In genomic region chr13:20415694-20416107, GRCh38 we compare ENCODE assay signal across 2 cellular contexts.
TF ChIP-seq lines count a peak whose summit lies in the region.

No MANE protein-coding gene starts in this region.

TF ChIP-seq in IMR-90, 13 proteins besides CTCF, POLR2A, EP300 and RAD21:
- TF ChIP-seq BHLHE40 (IDR thresholded peaks at IDR 0.05; ENCODE audit: low read depth, low read length), result no peak
- TF ChIP-seq FOS (IDR thresholded peaks at IDR 0.05; ENCODE audit: low read depth, low read length), result no peak
- no peak for TF ChIP-seq SMC3 (IDR thresholded peaks at IDR 0.05; ENCODE audit: low read depth, low read length)
- no peak for TF ChIP-seq RFX5 (IDR thresholded peaks at IDR 0.05; ENCODE audit: low read depth, low read length)
- TF ChIP-seq MAZ (IDR thresholded peaks at IDR 0.05; ENCODE audit: borderline replicate concordance, low read depth, low read length), result no peak
- TF ChIP-seq USF2 (IDR thresholded peaks at IDR 0.05; ENCODE audit: low read depth, low read length), result no peak
- no peak for TF ChIP-seq MXI1 (IDR thresholded peaks at IDR 0.05; ENCODE audit: borderline replicate concordance, low read depth, low read length)
- no peak for TF ChIP-seq CEBPB (IDR thresholded peaks at IDR 0.05; ENCODE audit: low read depth, low read length)
- TF ChIP-seq NFE2L2 (IDR thresholded peaks at IDR 0.05; ENCODE audit: low read depth, low read length), result no peak
- TF ChIP-seq RCOR1 (IDR thresholded peaks at IDR 0.05; ENCODE audit: insufficient replicate concordance, low read length), result no peak
- TF ChIP-seq ELK1 (IDR thresholded peaks at IDR 0.05; ENCODE audit: borderline replicate concordance, low read depth, low read length), result no peak
- no peak for TF ChIP-seq CHD1 (IDR thresholded peaks at IDR 0.05; ENCODE audit: low read depth, low read length)
- TF ChIP-seq MAFK (IDR thresholded peaks at IDR 0.05; ENCODE audit: low read depth, low read length), result no peak
TF ChIP-seq in IMR-90: peak in this region for 0.

TF ChIP-seq in H1, 55 proteins besides CTCF, POLR2A, EP300 and RAD21:
- no peak for TF ChIP-seq YY1 (IDR thresholded peaks at IDR 0.05; ENCODE audit: low read depth, low read length)
- TF ChIP-seq MAFK (IDR thresholded peaks at IDR 0.05; ENCODE audit: low read depth, low read length), result no peak
- no peak for TF ChIP-seq PHF8 (conservative IDR thresholded peaks at IDR 0.05; ENCODE audit: low read depth, low read length)
- no peak for TF ChIP-seq ATF3 (IDR thresholded peaks at IDR 0.05; ENCODE audit: insufficient read depth, low read depth, low read length)
- TF ChIP-seq SP2 (IDR thresholded peaks at IDR 0.05; ENCODE audit: low read length), result no peak
- TF ChIP-seq HDAC2 (IDR thresholded peaks at IDR 0.05; ENCODE audit: borderline replicate concordance in 1 of 2, low read depth in 2 of 2, low read length in 2 of 2), result no peak
- no peak for TF ChIP-seq CBX8 (IDR thresholded peaks at IDR 0.05; ENCODE audit: borderline replicate concordance, low read depth, low read length)
- TF ChIP-seq POU5F1 (IDR thresholded peaks at IDR 0.05; ENCODE audit: low read depth, low read length), result no peak
- TF ChIP-seq SRF (IDR thresholded peaks at IDR 0.05; ENCODE audit: low read depth, low read length), result no peak
- TF ChIP-seq SP4 (IDR thresholded peaks at IDR 0.05; ENCODE audit: low read length), result no peak
